23 cellular contexts compared by ENCODE assay signal in genomic region chr10:1487288-1487687, GRCh38.
"Had no signal": no experiment of that assay in that cellular context is flagged by ENCODE, and none has a peak within 500 bp of the region (broad histone marks: within the 10 kb centered on the region; RNA-seq: fewer than 3 reads in every experiment).

No MANE protein-coding gene starts in this region.

- H3K9me3 ChIP-seq: gastrocnemius medialis, heart left ventricle, neutrophil, prostate gland, right atrium auricular region, thoracic aorta, tibial nerve, upper lobe of left lung had no signal

- H3K27me3 ChIP-seq: gastrocnemius medialis, hepatocyte, neutrophil, right atrium auricular region, tibial nerve, upper lobe of left lung had no signal

- DNase-seq: dorsolateral prefrontal cortex; effector CD4-positive, alpha-beta T cell; foreskin fibroblast; gastrocnemius medialis; heart left ventricle; kidney; stimulated activated CD4-positive, alpha-beta T cell treated with anti-CD3 and anti-CD28 coated beads, Interleukin-2, amount 100 ng/mL, for 24 hours; stimulated activated CD4-positive, alpha-beta T cell treated with anti-CD3 and anti-CD28 coated beads, Interleukin-4, amount 100 ng/mL, for 24 hours; stimulated activated naive CD4-positive, alpha-beta T cell treated with Interleukin-2 at 50 U/mL for 16 hours; substantia nigra had no signal

- H3K9me3 Mint-ChIP-seq: memory B cell; natural killer cell treated with Interleukin-12 subunit alpha and Interleukin-12 subunit beta and Interleukin-15 and Interleukin-18, amount 100 ng/mL, for 72 hours; stimulated activated effector memory CD8-positive, alpha-beta T cell treated with anti-CD3 and anti-CD28 coated beads, Interleukin-12 subunit alpha, Interleukin-12 subunit beta, amount 100 ng/mL, for 72 hours had no signal

- ATAC-seq: gastrocnemius medialis; heart left ventricle; left lobe of liver; natural killer cell treated with Interleukin-12 subunit alpha and Interleukin-12 subunit beta and Interleukin-15 and Interleukin-18, amount 100 ng/mL, for 72 hours; stimulated activated effector memory CD8-positive, alpha-beta T cell treated with anti-CD3 and anti-CD28 coated beads, Interleukin-12 subunit alpha, Interleukin-12 subunit beta, amount 100 ng/mL, for 72 hours had no signal

- H2AFZ ChIP-seq: hepatocyte had no signal

- H3K4me1 Mint-ChIP-seq: stimulated activated effector memory CD8-positive, alpha-beta T cell treated with anti-CD3 and anti-CD28 coated beads, Interleukin-12 subunit alpha, Interleukin-12 subunit beta, amount 100 ng/mL, for 72 hours had no signal

- H3K27me3 Mint-ChIP-seq: memory B cell had no signal

- H3K4me1 ChIP-seq: gastrocnemius medialis, heart left ventricle, prostate gland, right atrium auricular region, tibial nerve, upper lobe of left lung had no signal

- H3K36me3 ChIP-seq: gastrocnemius medialis, heart left ventricle, neutrophil, prostate gland, right atrium auricular region, thoracic aorta, tibial nerve, upper lobe of left lung had no signal

- H3K27ac ChIP-seq: dorsolateral prefrontal cortex, gastrocnemius medialis, heart left ventricle, hepatocyte, neutrophil, prostate gland, right atrium auricular region, thoracic aorta, tibial nerve, upper lobe of left lung had no signal

- H3K36me3 Mint-ChIP-seq: memory B cell; natural killer cell treated with Interleukin-12 subunit alpha and Interleukin-12 subunit beta and Interleukin-15 and Interleukin-18, amount 100 ng/mL, for 72 hours; stimulated activated effector memory CD8-positive, alpha-beta T cell treated with anti-CD3 and anti-CD28 coated beads, Interleukin-12 subunit alpha, Interleukin-12 subunit beta, amount 100 ng/mL, for 72 hours had no signal

- H3K27ac Mint-ChIP-seq: memory B cell; natural killer cell treated with Interleukin-12 subunit alpha and Interleukin-12 subunit beta and Interleukin-15 and Interleukin-18, amount 100 ng/mL, for 72 hours; stimulated activated effector memory CD8-positive, alpha-beta T cell treated with anti-CD3 and anti-CD28 coated beads, Interleukin-12 subunit alpha, Interleukin-12 subunit beta, amount 100 ng/mL, for 72 hours had no signal

- H3K4me3 ChIP-seq: dorsolateral prefrontal cortex, gastrocnemius medialis, heart left ventricle, hepatocyte, lung, prostate gland, right atrium auricular region, thoracic aorta, tibial nerve, upper lobe of left lung had no signal

- H3K79me2 ChIP-seq: hepatocyte had no signal

- H3K4me3 Mint-ChIP-seq: memory B cell; natural killer cell treated with Interleukin-12 subunit alpha and Interleukin-12 subunit beta and Interleukin-15 and Interleukin-18, amount 100 ng/mL, for 72 hours; neural crest cell; stimulated activated effector memory CD8-positive, alpha-beta T cell treated with anti-CD3 and anti-CD28 coated beads, Interleukin-12 subunit alpha, Interleukin-12 subunit beta, amount 100 ng/mL, for 72 hours had no signal

- H3K4me2 ChIP-seq: hepatocyte had no signal
